ENCODE assay signal across 25 cellular contexts in the genomic region with DNA sequence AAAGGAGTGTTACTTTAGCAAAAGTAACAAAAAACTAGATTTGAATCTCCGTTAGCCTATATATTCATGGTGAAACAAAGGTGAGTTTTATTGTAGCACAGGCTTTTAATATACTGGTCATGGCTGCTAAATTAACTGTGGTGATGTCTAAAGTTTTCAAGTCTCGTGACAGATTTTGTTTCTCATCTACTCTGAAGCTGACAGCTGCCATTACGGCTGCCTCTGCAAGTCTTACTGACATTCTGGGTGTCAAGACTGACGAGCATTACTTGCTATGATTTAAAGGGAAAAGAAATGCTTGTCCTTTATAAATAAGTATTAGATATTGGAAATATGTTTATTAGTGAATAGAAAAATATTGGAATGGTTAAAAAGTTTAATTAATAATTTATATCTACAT.
"Had no signal": no experiment of that assay in that cellular context is flagged by ENCODE, and none has a peak within 500 bp of the region (broad histone marks: within the 10 kb centered on the region; RNA-seq: fewer than 3 reads in every experiment).

No MANE protein-coding gene starts in this region.

- H3K9me3 ChIP-seq: heart left ventricle, left ventricle myocardium inferior, pancreas, prostate gland, thyroid gland, transverse colon, upper lobe of left lung, vagina had no signal

- H2AFZ ChIP-seq: neural progenitor cell had no signal

- H3K9ac ChIP-seq: neural progenitor cell had no signal

- H3K4me3 ChIP-seq: heart left ventricle, left ventricle myocardium inferior, lung, neural progenitor cell, pancreas, prostate gland, thyroid gland, transverse colon, upper lobe of left lung, vagina had no signal

- H3K4me2 ChIP-seq: neural progenitor cell had no signal

- DNase-seq: heart left ventricle; hypothalamus; islet precursor cell; left ventricle myocardium inferior; mesendoderm; naive thymus-derived CD8-positive, alpha-beta T cell; pancreas; posterior cingulate gyrus; retina; right cardiac atrium; small intestine; stimulated activated CD4-positive, alpha-beta T cell treated with anti-CD3 and anti-CD28 coated beads, Interleukin-1b, Interleukin-23, amount 100 ng/mL, for 48 hours; stimulated activated CD4-positive, alpha-beta T cell treated with anti-CD3 and anti-CD28 coated beads, Interleukin-2, amount 100 ng/mL, for 48 hours; stimulated activated CD4-positive, alpha-beta T cell treated with anti-CD3 and anti-CD28 coated beads, Interleukin-4, amount 100 ng/mL, for 4 hours; stimulated activated CD8-positive, alpha-beta memory T cell treated with anti-CD3 and anti-CD28 coated beads, Interleukin-4, amount 100 ng/mL, for 48 hours; stimulated activated naive CD4-positive, alpha-beta T cell treated with Interleukin-2 at 50 U/mL for 16 hours; stimulated activated naive CD8-positive, alpha-beta T cell treated with anti-CD3 and anti-CD28 coated beads, Interleukin-15, amount 100 ng/mL, for 72 hours; substantia nigra; thyroid gland; transverse colon; upper lobe of left lung had no signal

- H3K4me1 ChIP-seq: heart left ventricle, left ventricle myocardium inferior, neural progenitor cell, pancreas, prostate gland, thyroid gland, transverse colon, upper lobe of left lung, vagina had no signal

- H3K27me3 ChIP-seq: heart left ventricle, neural progenitor cell, pancreas, thyroid gland, transverse colon, upper lobe of left lung, vagina had no signal

- H3K27ac ChIP-seq: heart left ventricle, left ventricle myocardium inferior, neural progenitor cell, pancreas, prostate gland, thyroid gland, transverse colon, upper lobe of left lung, vagina had no signal

- H3K36me3 ChIP-seq: heart left ventricle, left ventricle myocardium inferior, neural progenitor cell, pancreas, prostate gland, thyroid gland, transverse colon, upper lobe of left lung, vagina had no signal
